8 cellular contexts compared by ENCODE assay signal in genomic region chr12:67943295-67943892, GRCh38. TPM values are rescaled to one million over a fixed set of nuclear protein-coding genes. Genes with fewer than 3 reads are reported as not detected.
DNase-seq lines count a peak whose midpoint lies in the region; ATAC-seq and TF ChIP-seq lines count a peak whose summit lies in the region.

No MANE protein-coding gene starts in this region.

- no peaks in the 10 kb centered on the region for H3K9me3 ChIP-seq in A673 (ENCODE audit: low read depth, low read length, poor library complexity, severe bottlenecking)

- no peak overlapping the region for H3K27ac Mint-ChIP-seq in activated CD8-positive, alpha-beta T cell treated with anti-CD3 and anti-CD28 coated beads for 36 hours
- peak overlapping the region in 2 of 10 donors; percentile 33 to 69 for H3K27ac Mint-ChIP-seq in naive thymus-derived CD8-positive, alpha-beta T cell

- no peak overlapping the region for H3K4me3 Mint-ChIP-seq in activated CD8-positive, alpha-beta T cell treated with anti-CD3 and anti-CD28 coated beads for 36 hours
- H3K4me3 Mint-ChIP-seq in naive thymus-derived CD8-positive, alpha-beta T cell = no peak overlapping the region

- no peaks in the 10 kb centered on the region for H3K4me1 Mint-ChIP-seq in activated CD8-positive, alpha-beta T cell treated with anti-CD3 and anti-CD28 coated beads for 36 hours (ENCODE audit: low read depth)
- H3K4me1 Mint-ChIP-seq in naive thymus-derived CD8-positive, alpha-beta T cell = peaks cover 2 to 7% (median 4%) of the 10 kb centered on the region in 4 donors

- H3K27me3 ChIP-seq in A673 (replicated peaks; ENCODE audit: insufficient read depth, low read depth, low read length, poor library complexity) = peaks cover 21% of the 10 kb centered on the region

- no TSS peak for BruUV-seq in A673 (replicated peaks; lab: Mats Ljungman, UMichigan)

- CTCF ChIA-PET in A673 (lab: Charles Lee) = interaction anchor here (0.6 to 1.7 kb wide), 10 partner anchors 20 to 1202 kb away, joined by 3 to 39 read pairs (median 3); partner anchors contain the start of gene DYRK2
- CTCF ChIA-PET in activated CD8-positive, alpha-beta T cell treated with anti-CD3 and anti-CD28 coated beads for 36 hours (lab: Charles Lee) = interaction anchor here (0.6 to 6.7 kb wide), 51 partner anchors 8 to 782 kb away, joined by 3 to 90 read pairs (median 3); partner anchors contain the start of genes CAND1 and IFNG-AS1

- ATAC-seq in GM18511 (IDR thresholded peaks at IDR 0.05; ENCODE audit: unreplicated experiment) (peak; percentile 79), HG03439 (IDR thresholded peaks at IDR 0.05; ENCODE audit: unreplicated experiment) (peak; percentile 73)
- peak; percentile 77 for ATAC-seq in activated CD8-positive, alpha-beta T cell treated with anti-CD3 and anti-CD28 coated beads for 36 hours
- ATAC-seq in naive thymus-derived CD8-positive, alpha-beta T cell = peak; percentile 82 to 91

- no peaks in the 10 kb centered on the region for H3K9me3 Mint-ChIP-seq in activated CD8-positive, alpha-beta T cell treated with anti-CD3 and anti-CD28 coated beads for 36 hours
- H3K9me3 Mint-ChIP-seq in naive thymus-derived CD8-positive, alpha-beta T cell = no peaks in the 10 kb centered on the region

- peak; percentile 71 for DNase-seq in A673 (ENCODE audit: low spot score)
- DNase-seq in NCI-H774 (lab: John Stamatoyannopoulos, UW) = peak; percentile 82
- peak; percentile 86 for DNase-seq in activated CD8-positive, alpha-beta T cell treated with anti-CD3 and anti-CD28 coated beads for 36 hours
- peak; percentile 77 for DNase-seq in epithelial cell of esophagus (ENCODE audit: low read depth)
- DNase-seq in naive thymus-derived CD8-positive, alpha-beta T cell = peak; percentile 18 to 84 (median 62)
- DNase-seq in stromal cell of bone marrow (ENCODE audit: low read depth) = peak; percentile 65

- H3K4me3 ChIP-seq in A673 (ENCODE audit: low read depth, low read length, poor library complexity, severe bottlenecking) (no peak overlapping the region), epithelial cell of esophagus (ENCODE audit: low read length) (no peak overlapping the region)

- POLR2A ChIA-PET in A673 (lab: Charles Lee; ENCODE audit: low non-redundant PET) = no interaction called here
- POLR2A ChIA-PET in activated CD8-positive, alpha-beta T cell treated with anti-CD3 and anti-CD28 coated beads for 36 hours (lab: Charles Lee) = no interaction called here
- POLR2A ChIA-PET in naive thymus-derived CD8-positive, alpha-beta T cell (lab: Charles Lee) = interaction anchor here (1.2 to 1.8 kb wide), 3 partner anchors 292 to 313 kb away, joined by 4 to 7 read pairs (median 4); partner anchors contain the start of gene DYRK2

- no peak overlapping the region for H3K27ac ChIP-seq in A673 (ENCODE audit: low read depth, low read length, poor library complexity, severe bottlenecking)

- H3K27me3 Mint-ChIP-seq in activated CD8-positive, alpha-beta T cell treated with anti-CD3 and anti-CD28 coated beads for 36 hours = no peaks in the 10 kb centered on the region
- H3K27me3 Mint-ChIP-seq in naive thymus-derived CD8-positive, alpha-beta T cell = peaks cover 0 to 8% (median 0%) of the 10 kb centered on the region in 5 donors

- peak; percentile 76 for TF ChIP-seq CTCF in A673 (conservative IDR thresholded peaks at IDR 0.05; ENCODE audit: low read depth, low read length)
- peak; percentile 84 for TF ChIP-seq CTCF in activated CD8-positive, alpha-beta T cell treated with anti-CD3 and anti-CD28 coated beads for 36 hours (IDR thresholded peaks at IDR 0.05)
- peak; percentile 67 for TF ChIP-seq CTCF in epithelial cell of esophagus (IDR thresholded peaks at IDR 0.05; ENCODE audit: insufficient read depth, low read depth, low read length, missing control alignments)

- no peaks in the 10 kb centered on the region for H3K36me3 Mint-ChIP-seq in activated CD8-positive, alpha-beta T cell treated with anti-CD3 and anti-CD28 coated beads for 36 hours (ENCODE audit: low read depth)
- no peaks in the 10 kb centered on the region for H3K36me3 Mint-ChIP-seq in naive thymus-derived CD8-positive, alpha-beta T cell

- no peaks in the 10 kb centered on the region for H3K4me1 ChIP-seq in A673 (ENCODE audit: insufficient read depth, low read length, poor library complexity, severe bottlenecking)

- no peaks in the 10 kb centered on the region for H3K36me3 ChIP-seq in A673 (ENCODE audit: insufficient read depth, low read length, poor library complexity, severe bottlenecking)

- intact Hi-C loops in A673 (cut with micrococcal nuclease; ENCODE audit: unreplicated experiment) = loop anchor here (1.0 to 10.0 kb wide), 3 partner anchors 289 to 588 kb away; no protein-coding TSS in a partner anchor
- intact Hi-C loops in activated CD8-positive, alpha-beta T cell treated with anti-CD3 and anti-CD28 coated beads for 36 hours (cut with micrococcal nuclease) = loop anchor here (2.0 to 10.0 kb wide), 3 partner anchors 249 to 587 kb away; no protein-coding TSS in a partner anchor

RNA-seq across cellular contexts. Expression of gene IFNG-AS1, which starts 45.9 kb away (rescaled TPM):
- total RNA-seq in A673 (2021) = not detected in 2 replicates
- total RNA-seq in activated CD8-positive, alpha-beta T cell treated with anti-CD3 and anti-CD28 coated beads for 36 hours = under 1 TPM in 1 of 2 experiments, not detected in 1; 0.25 TPM
- 1 to 10 TPM in 1 of 2 experiments, under 1 TPM in 1; 0.88 to 1.9 TPM for total RNA-seq in naive thymus-derived CD8-positive, alpha-beta T cell
- polyA plus RNA-seq in naive thymus-derived CD8-positive, alpha-beta T cell = 1 to 10 TPM; 1.3 to 3.1 (median 3.0) TPM
